In the genomic region with DNA sequence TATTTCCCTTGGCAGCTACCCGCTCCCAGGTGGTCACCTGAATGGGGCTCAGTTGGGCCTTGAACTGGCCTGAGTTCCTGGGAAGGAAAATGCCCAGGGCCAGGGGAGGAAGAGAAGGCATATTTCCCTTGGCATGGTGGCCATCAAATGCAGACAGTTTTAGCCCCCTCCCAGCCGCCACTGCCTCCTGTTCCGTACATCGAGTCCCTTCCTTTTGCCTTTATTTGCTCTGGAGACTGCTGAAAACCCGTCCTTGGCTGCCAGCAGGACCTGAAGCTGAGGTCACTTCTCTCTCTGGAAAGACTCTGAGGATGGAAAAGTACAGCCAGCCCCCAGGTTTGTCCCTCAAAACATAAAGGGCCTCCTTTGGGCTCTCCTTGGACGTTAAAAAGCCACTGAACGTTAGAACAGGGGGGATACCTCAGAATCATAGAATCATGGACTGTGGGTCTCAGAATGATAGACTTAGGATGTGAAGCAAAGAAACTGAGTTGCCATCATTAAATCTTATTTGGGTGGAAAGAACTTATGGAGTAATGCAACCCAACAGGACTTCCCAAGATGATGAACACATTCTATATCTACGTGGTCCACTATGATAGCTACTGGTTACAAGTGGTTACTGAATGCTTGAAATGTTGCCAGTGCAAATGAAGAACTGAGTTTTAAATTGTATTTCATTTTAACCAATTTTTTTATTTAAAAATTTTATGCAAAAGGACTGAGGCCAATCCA, we compare ENCODE assay signal across 1 cellular context.
TF ChIP-seq lines count a peak whose summit lies in the region.

No MANE protein-coding gene starts in this region.

TF ChIP-seq in H1, 55 proteins besides CTCF, POLR2A, EP300 and RAD21:
- TF ChIP-seq SP1 (IDR thresholded peaks at IDR 0.05; ENCODE audit: low read depth, low read length) = no peak
- TF ChIP-seq SUZ12 (IDR thresholded peaks at IDR 0.05; ENCODE audit: low read length) = no peak
- TF ChIP-seq POU5F1 (IDR thresholded peaks at IDR 0.05; ENCODE audit: low read depth, low read length) = no peak
- no peak for TF ChIP-seq SP4 (IDR thresholded peaks at IDR 0.05; ENCODE audit: low read length)
- TF ChIP-seq EZH2 (IDR thresholded peaks at IDR 0.05; ENCODE audit: low read depth, low read length, severe bottlenecking) = no peak
- TF ChIP-seq, protein P1, sequence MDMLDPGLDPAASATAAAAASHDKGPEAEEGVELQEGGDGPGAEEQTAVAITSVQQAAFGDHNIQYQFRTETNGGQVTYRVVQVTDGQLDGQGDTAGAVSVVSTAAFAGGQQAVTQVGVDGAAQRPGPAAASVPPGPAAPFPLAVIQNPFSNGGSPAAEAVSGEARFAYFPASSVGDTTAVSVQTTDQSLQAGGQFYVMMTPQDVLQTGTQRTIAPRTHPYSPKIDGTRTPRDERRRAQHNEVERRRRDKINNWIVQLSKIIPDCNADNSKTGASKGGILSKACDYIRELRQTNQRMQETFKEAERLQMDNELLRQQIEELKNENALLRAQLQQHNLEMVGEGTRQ (IDR thresholded peaks at IDR 0.05; ENCODE audit: low read length) = no peak
- TF ChIP-seq, protein P2, sequence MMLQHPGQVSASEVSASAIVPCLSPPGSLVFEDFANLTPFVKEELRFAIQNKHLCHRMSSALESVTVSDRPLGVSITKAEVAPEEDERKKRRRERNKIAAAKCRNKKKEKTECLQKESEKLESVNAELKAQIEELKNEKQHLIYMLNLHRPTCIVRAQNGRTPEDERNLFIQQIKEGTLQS (IDR thresholded peaks at IDR 0.05; ENCODE audit: insufficient read depth, low read depth, low read length) = no peak
- TF ChIP-seq, protein P3, sequence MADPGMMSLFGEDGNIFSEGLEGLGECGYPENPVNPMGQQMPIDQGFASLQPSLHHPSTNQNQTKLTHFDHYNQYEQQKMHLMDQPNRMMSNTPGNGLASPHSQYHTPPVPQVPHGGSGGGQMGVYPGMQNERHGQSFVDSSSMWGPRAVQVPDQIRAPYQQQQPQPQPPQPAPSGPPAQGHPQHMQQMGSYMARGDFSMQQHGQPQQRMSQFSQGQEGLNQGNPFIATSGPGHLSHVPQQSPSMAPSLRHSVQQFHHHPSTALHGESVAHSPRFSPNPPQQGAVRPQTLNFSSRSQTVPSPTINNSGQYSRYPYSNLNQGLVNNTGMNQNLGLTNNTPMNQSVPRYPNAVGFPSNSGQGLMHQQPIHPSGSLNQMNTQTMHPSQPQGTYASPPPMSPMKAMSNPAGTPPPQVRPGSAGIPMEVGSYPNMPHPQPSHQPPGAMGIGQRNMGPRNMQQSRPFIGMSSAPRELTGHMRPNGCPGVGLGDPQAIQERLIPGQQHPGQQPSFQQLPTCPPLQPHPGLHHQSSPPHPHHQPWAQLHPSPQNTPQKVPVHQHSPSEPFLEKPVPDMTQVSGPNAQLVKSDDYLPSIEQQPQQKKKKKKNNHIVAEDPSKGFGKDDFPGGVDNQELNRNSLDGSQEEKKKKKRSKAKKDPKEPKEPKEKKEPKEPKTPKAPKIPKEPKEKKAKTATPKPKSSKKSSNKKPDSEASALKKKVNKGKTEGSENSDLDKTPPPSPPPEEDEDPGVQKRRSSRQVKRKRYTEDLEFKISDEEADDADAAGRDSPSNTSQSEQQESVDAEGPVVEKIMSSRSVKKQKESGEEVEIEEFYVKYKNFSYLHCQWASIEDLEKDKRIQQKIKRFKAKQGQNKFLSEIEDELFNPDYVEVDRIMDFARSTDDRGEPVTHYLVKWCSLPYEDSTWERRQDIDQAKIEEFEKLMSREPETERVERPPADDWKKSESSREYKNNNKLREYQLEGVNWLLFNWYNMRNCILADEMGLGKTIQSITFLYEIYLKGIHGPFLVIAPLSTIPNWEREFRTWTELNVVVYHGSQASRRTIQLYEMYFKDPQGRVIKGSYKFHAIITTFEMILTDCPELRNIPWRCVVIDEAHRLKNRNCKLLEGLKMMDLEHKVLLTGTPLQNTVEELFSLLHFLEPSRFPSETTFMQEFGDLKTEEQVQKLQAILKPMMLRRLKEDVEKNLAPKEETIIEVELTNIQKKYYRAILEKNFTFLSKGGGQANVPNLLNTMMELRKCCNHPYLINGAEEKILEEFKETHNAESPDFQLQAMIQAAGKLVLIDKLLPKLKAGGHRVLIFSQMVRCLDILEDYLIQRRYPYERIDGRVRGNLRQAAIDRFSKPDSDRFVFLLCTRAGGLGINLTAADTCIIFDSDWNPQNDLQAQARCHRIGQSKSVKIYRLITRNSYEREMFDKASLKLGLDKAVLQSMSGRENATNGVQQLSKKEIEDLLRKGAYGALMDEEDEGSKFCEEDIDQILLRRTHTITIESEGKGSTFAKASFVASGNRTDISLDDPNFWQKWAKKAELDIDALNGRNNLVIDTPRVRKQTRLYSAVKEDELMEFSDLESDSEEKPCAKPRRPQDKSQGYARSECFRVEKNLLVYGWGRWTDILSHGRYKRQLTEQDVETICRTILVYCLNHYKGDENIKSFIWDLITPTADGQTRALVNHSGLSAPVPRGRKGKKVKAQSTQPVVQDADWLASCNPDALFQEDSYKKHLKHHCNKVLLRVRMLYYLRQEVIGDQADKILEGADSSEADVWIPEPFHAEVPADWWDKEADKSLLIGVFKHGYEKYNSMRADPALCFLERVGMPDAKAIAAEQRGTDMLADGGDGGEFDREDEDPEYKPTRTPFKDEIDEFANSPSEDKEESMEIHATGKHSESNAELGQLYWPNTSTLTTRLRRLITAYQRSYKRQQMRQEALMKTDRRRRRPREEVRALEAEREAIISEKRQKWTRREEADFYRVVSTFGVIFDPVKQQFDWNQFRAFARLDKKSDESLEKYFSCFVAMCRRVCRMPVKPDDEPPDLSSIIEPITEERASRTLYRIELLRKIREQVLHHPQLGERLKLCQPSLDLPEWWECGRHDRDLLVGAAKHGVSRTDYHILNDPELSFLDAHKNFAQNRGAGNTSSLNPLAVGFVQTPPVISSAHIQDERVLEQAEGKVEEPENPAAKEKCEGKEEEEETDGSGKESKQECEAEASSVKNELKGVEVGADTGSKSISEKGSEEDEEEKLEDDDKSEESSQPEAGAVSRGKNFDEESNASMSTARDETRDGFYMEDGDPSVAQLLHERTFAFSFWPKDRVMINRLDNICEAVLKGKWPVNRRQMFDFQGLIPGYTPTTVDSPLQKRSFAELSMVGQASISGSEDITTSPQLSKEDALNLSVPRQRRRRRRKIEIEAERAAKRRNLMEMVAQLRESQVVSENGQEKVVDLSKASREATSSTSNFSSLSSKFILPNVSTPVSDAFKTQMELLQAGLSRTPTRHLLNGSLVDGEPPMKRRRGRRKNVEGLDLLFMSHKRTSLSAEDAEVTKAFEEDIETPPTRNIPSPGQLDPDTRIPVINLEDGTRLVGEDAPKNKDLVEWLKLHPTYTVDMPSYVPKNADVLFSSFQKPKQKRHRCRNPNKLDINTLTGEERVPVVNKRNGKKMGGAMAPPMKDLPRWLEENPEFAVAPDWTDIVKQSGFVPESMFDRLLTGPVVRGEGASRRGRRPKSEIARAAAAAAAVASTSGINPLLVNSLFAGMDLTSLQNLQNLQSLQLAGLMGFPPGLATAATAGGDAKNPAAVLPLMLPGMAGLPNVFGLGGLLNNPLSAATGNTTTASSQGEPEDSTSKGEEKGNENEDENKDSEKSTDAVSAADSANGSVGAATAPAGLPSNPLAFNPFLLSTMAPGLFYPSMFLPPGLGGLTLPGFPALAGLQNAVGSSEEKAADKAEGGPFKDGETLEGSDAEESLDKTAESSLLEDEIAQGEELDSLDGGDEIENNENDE (IDR thresholded peaks at IDR 0.05; ENCODE audit: insufficient replicate concordance, low read length) = no peak
- no peak for TF ChIP-seq EGR1 (IDR thresholded peaks at IDR 0.05; ENCODE audit: borderline replicate concordance, low read depth, low read length)
